1 cellular context compared by ENCODE assay signal in the genomic region with DNA sequence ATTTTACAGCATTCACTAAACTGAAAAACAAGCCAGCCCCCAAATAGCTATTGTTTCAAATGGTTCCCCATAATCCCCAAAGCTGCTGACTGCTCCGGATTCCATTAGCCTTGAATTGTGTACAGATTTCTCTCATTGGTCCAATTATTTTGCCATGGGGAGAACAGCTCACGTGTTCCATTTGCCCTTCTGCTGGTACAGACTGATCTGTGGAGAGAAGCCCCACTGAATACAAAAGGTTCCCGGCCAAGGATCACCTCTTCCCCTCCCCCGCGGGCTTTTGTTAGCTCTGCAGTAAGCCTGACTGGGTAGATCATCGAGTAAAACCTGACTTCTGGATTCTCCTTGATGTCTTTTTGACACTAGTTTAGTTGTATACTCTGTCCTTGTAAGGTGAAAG.
TF ChIP-seq lines count a peak whose summit lies in the region.

No MANE protein-coding gene starts in this region.

TF ChIP-seq in GM23338, 12 proteins besides CTCF, POLR2A, EP300 and RAD21:
- TF ChIP-seq, protein P1, sequence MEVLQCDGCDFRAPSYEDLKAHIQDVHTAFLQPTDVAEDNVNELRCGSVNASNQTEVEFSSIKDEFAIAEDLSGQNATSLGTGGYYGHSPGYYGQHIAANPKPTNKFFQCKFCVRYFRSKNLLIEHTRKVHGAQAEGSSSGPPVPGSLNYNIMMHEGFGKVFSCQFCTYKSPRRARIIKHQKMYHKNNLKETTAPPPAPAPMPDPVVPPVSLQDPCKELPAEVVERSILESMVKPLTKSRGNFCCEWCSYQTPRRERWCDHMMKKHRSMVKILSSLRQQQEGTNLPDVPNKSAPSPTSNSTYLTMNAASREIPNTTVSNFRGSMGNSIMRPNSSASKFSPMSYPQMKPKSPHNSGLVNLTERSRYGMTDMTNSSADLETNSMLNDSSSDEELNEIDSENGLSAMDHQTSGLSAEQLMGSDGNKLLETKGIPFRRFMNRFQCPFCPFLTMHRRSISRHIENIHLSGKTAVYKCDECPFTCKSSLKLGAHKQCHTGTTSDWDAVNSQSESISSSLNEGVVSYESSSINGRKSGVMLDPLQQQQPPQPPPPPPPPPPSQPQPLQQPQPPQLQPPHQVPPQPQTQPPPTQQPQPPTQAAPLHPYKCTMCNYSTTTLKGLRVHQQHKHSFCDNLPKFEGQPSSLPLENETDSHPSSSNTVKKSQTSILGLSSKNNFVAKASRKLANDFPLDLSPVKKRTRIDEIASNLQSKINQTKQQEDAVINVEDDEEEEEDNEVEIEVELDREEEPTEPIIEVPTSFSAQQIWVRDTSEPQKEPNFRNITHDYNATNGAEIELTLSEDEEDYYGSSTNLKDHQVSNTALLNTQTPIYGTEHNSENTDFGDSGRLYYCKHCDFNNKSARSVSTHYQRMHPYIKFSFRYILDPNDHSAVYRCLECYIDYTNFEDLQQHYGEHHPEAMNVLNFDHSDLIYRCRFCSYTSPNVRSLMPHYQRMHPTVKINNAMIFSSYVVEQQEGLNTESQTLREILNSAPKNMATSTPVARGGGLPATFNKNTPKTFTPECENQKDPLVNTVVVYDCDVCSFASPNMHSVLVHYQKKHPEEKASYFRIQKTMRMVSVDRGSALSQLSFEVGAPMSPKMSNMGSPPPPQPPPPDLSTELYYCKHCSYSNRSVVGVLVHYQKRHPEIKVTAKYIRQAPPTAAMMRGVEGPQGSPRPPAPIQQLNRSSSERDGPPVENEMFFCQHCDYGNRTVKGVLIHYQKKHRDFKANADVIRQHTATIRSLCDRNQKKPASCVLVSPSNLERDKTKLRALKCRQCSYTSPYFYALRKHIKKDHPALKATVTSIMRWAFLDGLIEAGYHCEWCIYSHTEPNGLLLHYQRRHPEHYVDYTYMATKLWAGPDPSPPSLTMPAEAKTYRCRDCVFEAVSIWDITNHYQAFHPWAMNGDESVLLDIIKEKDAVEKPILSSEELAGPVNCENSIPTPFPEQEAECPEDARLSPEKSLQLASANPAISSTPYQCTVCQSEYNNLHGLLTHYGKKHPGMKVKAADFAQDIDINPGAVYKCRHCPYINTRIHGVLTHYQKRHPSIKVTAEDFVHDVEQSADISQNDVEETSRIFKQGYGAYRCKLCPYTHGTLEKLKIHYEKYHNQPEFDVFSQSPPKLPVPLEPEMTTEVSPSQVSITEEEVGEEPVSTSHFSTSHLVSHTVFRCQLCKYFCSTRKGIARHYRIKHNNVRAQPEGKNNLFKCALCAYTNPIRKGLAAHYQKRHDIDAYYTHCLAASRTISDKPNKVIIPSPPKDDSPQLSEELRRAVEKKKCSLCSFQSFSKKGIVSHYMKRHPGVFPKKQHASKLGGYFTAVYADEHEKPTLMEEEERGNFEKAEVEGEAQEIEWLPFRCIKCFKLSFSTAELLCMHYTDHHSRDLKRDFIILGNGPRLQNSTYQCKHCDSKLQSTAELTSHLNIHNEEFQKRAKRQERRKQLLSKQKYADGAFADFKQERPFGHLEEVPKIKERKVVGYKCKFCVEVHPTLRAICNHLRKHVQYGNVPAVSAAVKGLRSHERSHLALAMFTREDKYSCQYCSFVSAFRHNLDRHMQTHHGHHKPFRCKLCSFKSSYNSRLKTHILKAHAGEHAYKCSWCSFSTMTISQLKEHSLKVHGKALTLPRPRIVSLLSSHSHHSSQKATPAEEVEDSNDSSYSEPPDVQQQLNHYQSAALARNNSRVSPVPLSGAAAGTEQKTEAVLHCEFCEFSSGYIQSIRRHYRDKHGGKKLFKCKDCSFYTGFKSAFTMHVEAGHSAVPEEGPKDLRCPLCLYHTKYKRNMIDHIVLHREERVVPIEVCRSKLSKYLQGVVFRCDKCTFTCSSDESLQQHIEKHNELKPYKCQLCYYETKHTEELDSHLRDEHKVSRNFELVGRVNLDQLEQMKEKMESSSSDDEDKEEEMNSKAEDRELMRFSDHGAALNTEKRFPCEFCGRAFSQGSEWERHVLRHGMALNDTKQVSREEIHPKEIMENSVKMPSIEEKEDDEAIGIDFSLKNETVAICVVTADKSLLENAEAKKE (CRISPR knock-in tag; IDR thresholded peaks at IDR 0.05) = no peak
- TF ChIP-seq JUNB (IDR thresholded peaks at IDR 0.05; ENCODE audit: unreplicated experiment) = no peak
- TF ChIP-seq ZNF331 (CRISPR knock-in tag; IDR thresholded peaks at IDR 0.05; ENCODE audit: low read depth) = no peak
- TF ChIP-seq STAT1 (IDR thresholded peaks at IDR 0.05; ENCODE audit: unreplicated experiment) = no peak
- no peak for TF ChIP-seq ZNF114 (CRISPR knock-in tag; IDR thresholded peaks at IDR 0.05)
- TF ChIP-seq, protein P2, sequence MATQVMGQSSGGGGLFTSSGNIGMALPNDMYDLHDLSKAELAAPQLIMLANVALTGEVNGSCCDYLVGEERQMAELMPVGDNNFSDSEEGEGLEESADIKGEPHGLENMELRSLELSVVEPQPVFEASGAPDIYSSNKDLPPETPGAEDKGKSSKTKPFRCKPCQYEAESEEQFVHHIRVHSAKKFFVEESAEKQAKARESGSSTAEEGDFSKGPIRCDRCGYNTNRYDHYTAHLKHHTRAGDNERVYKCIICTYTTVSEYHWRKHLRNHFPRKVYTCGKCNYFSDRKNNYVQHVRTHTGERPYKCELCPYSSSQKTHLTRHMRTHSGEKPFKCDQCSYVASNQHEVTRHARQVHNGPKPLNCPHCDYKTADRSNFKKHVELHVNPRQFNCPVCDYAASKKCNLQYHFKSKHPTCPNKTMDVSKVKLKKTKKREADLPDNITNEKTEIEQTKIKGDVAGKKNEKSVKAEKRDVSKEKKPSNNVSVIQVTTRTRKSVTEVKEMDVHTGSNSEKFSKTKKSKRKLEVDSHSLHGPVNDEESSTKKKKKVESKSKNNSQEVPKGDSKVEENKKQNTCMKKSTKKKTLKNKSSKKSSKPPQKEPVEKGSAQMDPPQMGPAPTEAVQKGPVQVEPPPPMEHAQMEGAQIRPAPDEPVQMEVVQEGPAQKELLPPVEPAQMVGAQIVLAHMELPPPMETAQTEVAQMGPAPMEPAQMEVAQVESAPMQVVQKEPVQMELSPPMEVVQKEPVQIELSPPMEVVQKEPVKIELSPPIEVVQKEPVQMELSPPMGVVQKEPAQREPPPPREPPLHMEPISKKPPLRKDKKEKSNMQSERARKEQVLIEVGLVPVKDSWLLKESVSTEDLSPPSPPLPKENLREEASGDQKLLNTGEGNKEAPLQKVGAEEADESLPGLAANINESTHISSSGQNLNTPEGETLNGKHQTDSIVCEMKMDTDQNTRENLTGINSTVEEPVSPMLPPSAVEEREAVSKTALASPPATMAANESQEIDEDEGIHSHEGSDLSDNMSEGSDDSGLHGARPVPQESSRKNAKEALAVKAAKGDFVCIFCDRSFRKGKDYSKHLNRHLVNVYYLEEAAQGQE (IDR thresholded peaks at IDR 0.05; ENCODE audit: unreplicated experiment) = no peak
- no peak for TF ChIP-seq EZH2 (IDR thresholded peaks at IDR 0.05; ENCODE audit: low read depth, unreplicated experiment)
- TF ChIP-seq EZH2phosphoT487 (IDR thresholded peaks at IDR 0.05; ENCODE audit: unreplicated experiment) = no peak
- no peak for TF ChIP-seq NANOG (IDR thresholded peaks at IDR 0.05; ENCODE audit: borderline replicate concordance)
- TF ChIP-seq POLR2AphosphoS5 (IDR thresholded peaks at IDR 0.05; ENCODE audit: low read depth) = no peak
- TF ChIP-seq CREB1 (CRISPR knock-in tag; IDR thresholded peaks at IDR 0.05; ENCODE audit: low read depth) = no peak
- TF ChIP-seq, protein P3, sequence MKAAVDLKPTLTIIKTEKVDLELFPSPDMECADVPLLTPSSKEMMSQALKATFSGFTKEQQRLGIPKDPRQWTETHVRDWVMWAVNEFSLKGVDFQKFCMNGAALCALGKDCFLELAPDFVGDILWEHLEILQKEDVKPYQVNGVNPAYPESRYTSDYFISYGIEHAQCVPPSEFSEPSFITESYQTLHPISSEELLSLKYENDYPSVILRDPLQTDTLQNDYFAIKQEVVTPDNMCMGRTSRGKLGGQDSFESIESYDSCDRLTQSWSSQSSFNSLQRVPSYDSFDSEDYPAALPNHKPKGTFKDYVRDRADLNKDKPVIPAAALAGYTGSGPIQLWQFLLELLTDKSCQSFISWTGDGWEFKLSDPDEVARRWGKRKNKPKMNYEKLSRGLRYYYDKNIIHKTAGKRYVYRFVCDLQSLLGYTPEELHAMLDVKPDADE (IDR thresholded peaks at IDR 0.05) = no peak
